12 cellular contexts compared by ENCODE assay signal in the genomic region with DNA sequence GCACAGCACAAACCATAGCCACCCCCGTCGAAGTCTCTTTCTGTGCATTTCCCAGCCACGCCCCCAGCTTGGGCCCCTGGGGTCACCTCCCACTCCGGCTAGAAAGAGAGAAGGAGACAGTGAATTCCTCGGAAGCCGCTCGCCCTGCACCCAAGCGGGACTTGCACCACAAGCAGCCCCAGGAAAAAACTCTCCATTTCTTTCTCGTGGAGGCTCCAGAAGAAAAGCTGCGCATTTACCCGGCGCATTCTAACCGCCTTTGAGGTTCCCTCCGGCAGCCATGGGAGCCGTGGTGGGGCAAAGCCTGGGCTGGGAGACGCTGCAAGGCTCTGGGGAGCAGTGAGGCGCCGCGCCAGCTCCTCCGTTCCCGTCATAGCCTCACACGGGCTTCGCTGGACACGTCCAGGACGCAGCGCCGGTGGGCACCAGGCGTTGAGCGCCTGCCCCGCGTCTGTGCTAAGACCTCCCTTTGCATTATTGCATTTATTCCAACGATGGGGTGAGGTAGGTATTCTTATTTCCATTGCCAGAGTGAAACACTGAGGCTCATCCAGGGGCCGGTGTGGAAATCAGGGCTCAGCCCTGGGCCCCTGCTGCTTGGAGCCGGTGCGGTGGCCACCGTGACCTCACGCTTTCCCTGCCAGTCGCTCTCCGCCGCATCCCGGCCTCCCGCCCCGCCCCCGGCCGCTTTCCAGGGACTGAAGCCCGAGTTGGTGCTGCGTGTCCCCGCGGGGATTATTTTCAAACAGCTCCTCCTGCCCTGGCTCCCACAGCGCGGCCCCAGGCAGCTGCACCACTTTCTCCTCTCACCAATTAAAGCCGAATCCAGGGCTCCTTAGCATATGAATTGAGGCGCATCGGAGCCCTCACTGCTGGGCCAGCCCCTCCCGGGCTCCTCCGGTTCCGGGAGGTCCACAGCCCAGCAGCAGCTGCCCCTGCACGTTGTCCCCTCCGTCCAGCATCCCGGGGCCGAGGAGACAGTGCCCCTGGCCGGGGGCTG.
DNase-seq lines count a peak whose midpoint lies in the region; ATAC-seq and TF ChIP-seq lines count a peak whose summit lies in the region.
"Had no signal": no experiment of that assay in that cellular context is flagged by ENCODE, and none has a peak within 500 bp of the region (broad histone marks: within the 10 kb centered on the region; RNA-seq: fewer than 3 reads in every experiment).

No MANE protein-coding gene starts in this region.

- no peaks in the 10 kb centered on the region for H3K79me2 ChIP-seq in PC-3 (ENCODE audit: low read length)

- no peaks in the 10 kb centered on the region for H3K36me3 Mint-ChIP-seq in osteocyte (ENCODE audit: unreplicated experiment)
- H3K36me3 Mint-ChIP-seq: IgD-negative memory B cell had no signal

- no peaks in the 10 kb centered on the region for H3K9me2 ChIP-seq in PC-3 (replicated peaks; ENCODE audit: low read length)

- no peaks in the 10 kb centered on the region for H4K20me1 ChIP-seq in PC-3 (ENCODE audit: low read length)

- H3K9ac ChIP-seq in SK-N-MC (ENCODE audit: insufficient read length) (peak overlapping the region; percentile 64), PC-3 (ENCODE audit: low read length) (no peak overlapping the region)

- H3K4me1 Mint-ChIP-seq in osteocyte (ENCODE audit: unreplicated experiment): peaks cover 31% of the 10 kb centered on the region
- H3K4me1 Mint-ChIP-seq: IgD-negative memory B cell had no signal

- H3F3A ChIP-seq in PC-3 (ENCODE audit: low read length, unreplicated experiment): no peaks in the 10 kb centered on the region

- ATAC-seq in left ventricle myocardium superior (peak; percentile 32), PC-3 (no peak), GM19035 (IDR thresholded peaks at IDR 0.05; ENCODE audit: unreplicated experiment) (no peak)

- BruUV-seq in PC-3 (replicated peaks; lab: Mats Ljungman, UMichigan): no TSS peak

- POLR2A ChIA-PET in PC-3 (lab: Charles Lee; ENCODE audit: unreplicated experiment): no interaction called here

- H3K27ac Mint-ChIP-seq in osteocyte (ENCODE audit: unreplicated experiment): no peak overlapping the region
- H3K27ac Mint-ChIP-seq: IgD-negative memory B cell had no signal

- CTCF ChIA-PET in PC-3 (lab: Charles Lee): no interaction called here

- no peak overlapping the region for H2AFZ ChIP-seq in PC-3 (ENCODE audit: low read length)

- peak overlapping the region; percentile 62 for H3K4me3 Mint-ChIP-seq in osteocyte (ENCODE audit: unreplicated experiment)
- H3K4me3 Mint-ChIP-seq: IgD-negative memory B cell had no signal

- H3K27ac ChIP-seq in SK-N-MC (no peak overlapping the region), PC-3 (ENCODE audit: low read length) (no peak overlapping the region)

- peaks cover 29% of the 10 kb centered on the region for H3K27me3 ChIP-seq in PC-3 (ENCODE audit: low read length)

- peak overlapping the region; percentile 81 for H3K4me3 ChIP-seq in SK-N-MC
- no peak overlapping the region for H3K4me3 ChIP-seq in PC-3 (ENCODE audit: low read length)

- H3K9me3 Mint-ChIP-seq in osteocyte (ENCODE audit: unreplicated experiment): no peaks in the 10 kb centered on the region

- H3K36me3 ChIP-seq in SK-N-MC (ENCODE audit: insufficient read depth, low read length): no peaks in the 10 kb centered on the region
- H3K36me3 ChIP-seq in PC-3 (ENCODE audit: low read depth, low read length): no peaks in the 10 kb centered on the region
- H3K36me3 ChIP-seq: tibial nerve had no signal

- no peak overlapping the region for H3K4me2 ChIP-seq in PC-3 (ENCODE audit: low read length)

- H3K9me3 ChIP-seq in SK-N-MC (ENCODE audit: low read depth, low read length): no peaks in the 10 kb centered on the region
- H3K9me3 ChIP-seq in PC-3 (ENCODE audit: low read length): no peaks in the 10 kb centered on the region
- H3K9me3 ChIP-seq: tibial nerve had no signal

- no peak for TF ChIP-seq CTCF in osteocyte (IDR thresholded peaks at IDR 0.05)
- no peak for TF ChIP-seq CTCF in PC-3 (conservative IDR thresholded peaks at IDR 0.05; ENCODE audit: low read depth, low read length)

- peaks cover 12% of the 10 kb centered on the region for H3K4me1 ChIP-seq in PC-3 (ENCODE audit: insufficient read depth, low read length)

- H3K27me3 Mint-ChIP-seq in osteocyte (ENCODE audit: unreplicated experiment): peaks cover 56% of the 10 kb centered on the region

- intact Hi-C loops in left ventricle myocardium superior (cut with micrococcal nuclease): no loop called here
- intact Hi-C loops in PC-3 (cut with micrococcal nuclease): no loop called here

- DNase-seq in ELF-1 (ENCODE audit: low read depth, low spot score) (peak; percentile 86), SK-N-MC (ENCODE audit: low read depth, low spot score) (no peak), left ventricle myocardium superior (peak; percentile 75), osteocyte (ENCODE audit: extremely low spot score, unreplicated experiment) (no peak), SK-N-DZ (ENCODE audit: low spot score) (no peak), PC-3 (no peak), NCI-H226 (no peak)
- DNase-seq: DMS153, occipital lobe had no signal

Comparison
In these comparisons a context has a peak if more than half of its experiments do, and no peak if none do; other contexts are left out.
1. DNase-seq: peak in ELF-1 (single experiment) and left ventricle myocardium superior (single experiment); none in SK-N-MC (single experiment), osteocyte (single experiment), SK-N-DZ (single experiment), PC-3 (single experiment) and NCI-H226 (single experiment).